ENCODE assay signal across 8 cellular contexts in genomic region chr2:160666019-160666676, GRCh38.
DNase-seq lines count a peak whose midpoint lies in the region; ATAC-seq and TF ChIP-seq lines count a peak whose summit lies in the region.

No MANE protein-coding gene starts in this region.

- ATAC-seq in GM19025 (IDR thresholded peaks at IDR 0.05; ENCODE audit: low read depth, unreplicated experiment) (peak; percentile 71), HG03571 (IDR thresholded peaks at IDR 0.05; ENCODE audit: unreplicated experiment) (peak; percentile 65), SK-N-SH treated with all-trans-retinoic acid at 6 μM for 48 hours (peak; percentile 99), psoas muscle (peak; percentile 60 to 74 (median 72)), GM21528 (IDR thresholded peaks at IDR 0.05; ENCODE audit: low FRiP score, unreplicated experiment) (no peak)

- H3K9me3 ChIP-seq in BE2C (no peaks in the 10 kb centered on the region), psoas muscle (no peaks in the 10 kb centered on the region)

- WGBS in psoas muscle, 3 donors = 33 to 35% (median 34%) methylated on average over 4 of the region's 4 CpGs

- peak overlapping the region; percentile 23 for H3K27ac ChIP-seq in psoas muscle

- H3K36me3 ChIP-seq in BE2C (no peaks in the 10 kb centered on the region), psoas muscle (ENCODE audit: insufficient read depth in 1 of 2, low read depth in 1 of 2) (no peaks in the 10 kb centered on the region)

- H3K4me3 ChIP-seq in BE2C (ENCODE audit: low read depth, low read length) (peak overlapping the region; percentile 19; the same call in 1 of the 2 replicates), psoas muscle (no peak overlapping the region)

- DNase-seq in BE2C (no peak), fibroblast of the conjunctiva (ENCODE audit: low read depth) (peak; percentile 99), psoas muscle (no peak), NCI-H146 treated with DMSO at 0.1 percent for 48 hours (lab: John Stamatoyannopoulos, UW; ENCODE audit: unreplicated experiment) (no peak)

- intact Hi-C loops in psoas muscle (cut with DNase I) = no loop called here

- TF ChIP-seq CTCF in BE2C (IDR thresholded peaks at IDR 0.05; ENCODE audit: low read depth, low read length) = no peak
- TF ChIP-seq CTCF in psoas muscle (IDR thresholded peaks at IDR 0.05) = no peak

- H3K4me1 ChIP-seq in BE2C = no peaks in the 10 kb centered on the region
- peaks cover 4% of the 10 kb centered on the region for H3K4me1 ChIP-seq in psoas muscle

- H3K27me3 ChIP-seq in BE2C = no peaks in the 10 kb centered on the region
- H3K27me3 ChIP-seq in psoas muscle (ENCODE audit: insufficient read depth in 3 of 3, low read length in 2 of 3) = no peaks in the 10 kb centered on the region

TF ChIP-seq in SK-N-SH treated with all-trans-retinoic acid at 6 μM for 48 hours, 23 proteins besides CTCF, POLR2A, EP300 and RAD21:
- TF ChIP-seq TOX (CRISPR knock-in tag; IDR thresholded peaks at IDR 0.05; ENCODE audit: borderline replicate concordance) (no peak), CSDC2 (CRISPR knock-in tag; IDR thresholded peaks at IDR 0.05) (no peak), CSRNP3 (CRISPR knock-in tag; IDR thresholded peaks at IDR 0.05) (peak; percentile 67; the same call in 1 of the 2 replicates), BACH2 (CRISPR knock-in tag; IDR thresholded peaks at IDR 0.05; ENCODE audit: borderline replicate concordance) (no peak), ZFP30 (CRISPR knock-in tag; IDR thresholded peaks at IDR 0.05) (peak; percentile 88), POU6F1 (CRISPR knock-in tag; IDR thresholded peaks at IDR 0.05; ENCODE audit: borderline replicate concordance, low read depth) (no peak), ZC3H10 (CRISPR knock-in tag; IDR thresholded peaks at IDR 0.05) (peak; percentile 69; the same call in 1 of the 2 replicates), TSHZ2 (CRISPR knock-in tag; IDR thresholded peaks at IDR 0.05) (no peak), ZNF565 (CRISPR knock-in tag; conservative IDR thresholded peaks at IDR 0.05; ENCODE audit: low read depth) (peak; percentile 6; the same call in 1 of the 2 replicates), SNAI2 (CRISPR knock-in tag; IDR thresholded peaks at IDR 0.05) (peak; percentile 59; the same call in 1 of the 2 replicates), ZNF8 (CRISPR knock-in tag; IDR thresholded peaks at IDR 0.05) (no peak), ARNTL (CRISPR knock-in tag; IDR thresholded peaks at IDR 0.05; ENCODE audit: borderline replicate concordance, low read depth) (no peak), ESRRG (CRISPR knock-in tag; IDR thresholded peaks at IDR 0.05) (no peak), ZFP3 (CRISPR knock-in tag; IDR thresholded peaks at IDR 0.05) (no peak), PPARA (CRISPR knock-in tag; IDR thresholded peaks at IDR 0.05; ENCODE audit: borderline replicate concordance) (no peak), CREB5 (CRISPR knock-in tag; IDR thresholded peaks at IDR 0.05; ENCODE audit: low read depth) (0 out of 2 replicates have a peak, but pooled peaks have one; percentile 65), PATZ1 (CRISPR knock-in tag; IDR thresholded peaks at IDR 0.05; ENCODE audit: borderline replicate concordance) (no peak), OSR1 (CRISPR knock-in tag; IDR thresholded peaks at IDR 0.05) (no peak), ZNF70 (CRISPR knock-in tag; IDR thresholded peaks at IDR 0.05) (no peak), RARB (CRISPR knock-in tag; IDR thresholded peaks at IDR 0.05) (no peak), ISL1 (CRISPR knock-in tag; IDR thresholded peaks at IDR 0.05) (peak; percentile 90), GLIS3 (CRISPR knock-in tag; IDR thresholded peaks at IDR 0.05) (no peak), TCF4 (CRISPR knock-in tag; IDR thresholded peaks at IDR 0.05; ENCODE audit: borderline replicate concordance) (peak; percentile 90)
